In the genomic region with DNA sequence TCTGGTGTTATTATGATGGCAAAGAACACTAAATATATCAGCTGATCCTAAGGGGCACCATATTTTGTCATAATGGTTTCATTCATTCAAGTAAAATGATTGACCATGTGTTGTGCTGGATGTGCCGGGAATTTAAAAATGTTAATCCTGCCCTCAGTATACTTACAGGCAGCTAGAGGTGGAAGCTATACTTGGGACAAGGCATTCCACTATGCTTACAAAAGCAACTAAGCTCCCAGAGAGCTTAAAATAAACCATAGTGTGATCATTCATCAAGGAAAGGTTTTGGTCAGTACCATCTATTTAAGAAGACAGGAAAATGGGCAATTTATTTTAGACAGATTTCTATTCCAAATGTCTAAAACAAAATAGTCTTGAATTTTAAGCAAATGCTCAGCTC, we compare ENCODE assay signal across 23 cellular contexts.
"Had no signal": no experiment of that assay in that cellular context is flagged by ENCODE, and none has a peak within 500 bp of the region (broad histone marks: within the 10 kb centered on the region; RNA-seq: fewer than 3 reads in every experiment).

No MANE protein-coding gene starts in this region.

- DNase-seq: hippocampal formation; kidney glomerular epithelial cell; left cardiac atrium; mesendoderm; naive thymus-derived CD4-positive, alpha-beta T cell; nucleus accumbens; pancreas; posterior cingulate gyrus; small intestine; spleen; stimulated activated CD4-positive, alpha-beta T cell treated with anti-CD3 and anti-CD28 coated beads, Interleukin-4, amount 100 ng/mL, for 24 hours; stimulated activated naive CD4-positive, alpha-beta T cell; tibial artery; trophoblast cell; upper lobe of right lung had no signal

- ATAC-seq: left lobe of liver; naive thymus-derived CD4-positive, alpha-beta T cell; natural killer cell treated with Interleukin-12 subunit alpha and Interleukin-12 subunit beta and Interleukin-15 and Interleukin-18, amount 100 ng/mL, for 72 hours; pancreas; sciatic nerve; stimulated activated effector memory CD8-positive, alpha-beta T cell treated with anti-CD3 and anti-CD28 coated beads, Interleukin-12 subunit alpha, Interleukin-12 subunit beta, amount 100 ng/mL, for 72 hours; upper lobe of right lung had no signal

- H3K4me3 ChIP-seq: lung, pancreas, prostate gland, spleen, suprapubic skin, thoracic aorta, tibial artery, upper lobe of right lung had no signal

- H3K27me3 ChIP-seq: pancreas, spleen, suprapubic skin, tibial artery, upper lobe of right lung had no signal

- H3K4me1 ChIP-seq: suprapubic skin, upper lobe of right lung had no signal

- H3K9me3 ChIP-seq: pancreas, prostate gland, spleen, suprapubic skin, thoracic aorta, tibial artery, upper lobe of right lung had no signal

- H3K36me3 ChIP-seq: pancreas, prostate gland, spleen, suprapubic skin, thoracic aorta, tibial artery, upper lobe of right lung had no signal

- H3K27ac ChIP-seq: pancreas, prostate gland, spleen, suprapubic skin, thoracic aorta, tibial artery, upper lobe of right lung had no signal
